Comparison of ENCODE assay signal across 16 cellular contexts in genomic region chrX:136773649-136774048, GRCh38. TPM values are rescaled to one million over a fixed set of nuclear protein-coding genes. Genes with fewer than 3 reads are reported as not detected.
DNase-seq lines count a peak whose midpoint lies in the region; ATAC-seq, FAIRE-seq and TF ChIP-seq lines count a peak whose summit lies in the region.
"Had no signal": no experiment of that assay in that cellular context is flagged by ENCODE, and none has a peak within 500 bp of the region (broad histone marks: within the 10 kb centered on the region; RNA-seq: fewer than 3 reads in every experiment).

No MANE protein-coding gene starts in this region.

- CTCF ChIA-PET in CD4-positive, alpha-beta T cell (lab: Charles Lee): no interaction called here

- no peaks in the 10 kb centered on the region for H3K9me3 Mint-ChIP-seq in T-helper 2 cell treated with Interferon-gamma antibody and Interleukin-4, amounts not matched to agents 5 μg/mL and 100 μg/mL, for 36 hours
- no peaks in the 10 kb centered on the region for H3K9me3 Mint-ChIP-seq in CD4-positive, alpha-beta T cell
- H3K9me3 Mint-ChIP-seq: HFFc6 had no signal

- H3K27ac Mint-ChIP-seq in T-helper 2 cell treated with Interferon-gamma antibody and Interleukin-4, amounts not matched to agents 5 μg/mL and 100 μg/mL, for 36 hours: no peak overlapping the region
- H3K27ac Mint-ChIP-seq in CD4-positive, alpha-beta T cell: peak overlapping the region; percentile 61
- H3K27ac Mint-ChIP-seq: HFFc6 had no signal

- peaks cover 52% of the 10 kb centered on the region for H3K36me3 Mint-ChIP-seq in T-helper 2 cell treated with Interferon-gamma antibody and Interleukin-4, amounts not matched to agents 5 μg/mL and 100 μg/mL, for 36 hours (ENCODE audit: low read depth)
- H3K36me3 Mint-ChIP-seq in CD4-positive, alpha-beta T cell (ENCODE audit: low read depth): peaks cover 54% of the 10 kb centered on the region

- no peak for TF ChIP-seq CTCF in CD4-positive, alpha-beta T cell (IDR thresholded peaks at IDR 0.05)

- peaks cover 52% of the 10 kb centered on the region for H3K4me1 Mint-ChIP-seq in T-helper 2 cell treated with Interferon-gamma antibody and Interleukin-4, amounts not matched to agents 5 μg/mL and 100 μg/mL, for 36 hours (ENCODE audit: low read depth)
- peaks cover 72% of the 10 kb centered on the region for H3K4me1 Mint-ChIP-seq in CD4-positive, alpha-beta T cell (ENCODE audit: low read depth)

- DNase-seq in T-helper 2 cell treated with Interferon-gamma antibody and Interleukin-4, amounts not matched to agents 5 μg/mL and 100 μg/mL, for 36 hours (ENCODE audit: low spot score): no peak
- DNase-seq in T-helper 2 cell (no peak), OCI-M1 (lab: John Stamatoyannopoulos, UW) (peak; percentile 63), NAMALWA (ENCODE audit: low spot score) (no peak), GM19240 (ENCODE audit: insufficient read length, low spot score) (no peak)
- DNase-seq in CD4-positive, alpha-beta T cell: no peak
- DNase-seq: 8988T, AML-193, DMS53, GF-D8, HCEC 1CT, HFFc6 had no signal

- no peak for ATAC-seq in CD4-positive, alpha-beta T cell (ENCODE audit: poor library complexity)
- ATAC-seq: HepG2 had no signal

- no peaks in the 10 kb centered on the region for H3K27me3 Mint-ChIP-seq in T-helper 2 cell treated with Interferon-gamma antibody and Interleukin-4, amounts not matched to agents 5 μg/mL and 100 μg/mL, for 36 hours (ENCODE audit: low read depth)
- no peaks in the 10 kb centered on the region for H3K27me3 Mint-ChIP-seq in CD4-positive, alpha-beta T cell

- POLR2A ChIA-PET in CD4-positive, alpha-beta T cell (lab: Charles Lee): no interaction called here

- no peak overlapping the region for H3K27ac ChIP-seq in CD4-positive, alpha-beta T cell (ENCODE audit: low read depth, low read length)
- H3K27ac ChIP-seq: BLaER1 had no signal

- H3K27me3 ChIP-seq in CD4-positive, alpha-beta T cell (ENCODE audit: control insufficient read depth, insufficient read depth, low read length): no peaks in the 10 kb centered on the region

- H3K4me3 Mint-ChIP-seq in T-helper 2 cell treated with Interferon-gamma antibody and Interleukin-4, amounts not matched to agents 5 μg/mL and 100 μg/mL, for 36 hours: peak overlapping the region; percentile 50
- peak overlapping the region; percentile 38 for H3K4me3 Mint-ChIP-seq in CD4-positive, alpha-beta T cell
- H3K4me3 Mint-ChIP-seq: HFFc6 had no signal

- peak; percentile 5 for FAIRE-seq in colon (lab: Jason Lieb, UNC)
- FAIRE-seq: HepG2, HTR-8/SVneo had no signal

- no peaks in the 10 kb centered on the region for H3K9me3 ChIP-seq in CD4-positive, alpha-beta T cell (ENCODE audit: control insufficient read depth, low read length)
- H3K9me3 ChIP-seq: BLaER1 had no signal

- intact Hi-C loops in CD4-positive, alpha-beta T cell (cut with DNase I, micrococcal nuclease): loop anchor here in 1 of 2 experiments (10.0 kb wide), 1 partner anchor 189 kb away; no protein-coding TSS in a partner anchor

RNA-seq across cellular contexts. Expression of gene ARHGEF6, which starts 7.1 kb away (rescaled TPM):
- total RNA-seq in CD4-positive, alpha-beta T cell: 10 to 100 TPM; 43.3 to 45.3 TPM
- total RNA-seq: HepG2 had no signal
